ENCODE assay signal across 1 cellular context in genomic region chr12:115035536-115036107, GRCh38.
TF ChIP-seq lines count a peak whose summit lies in the region.

No MANE protein-coding gene starts in this region.

TF ChIP-seq in WTC11, 78 proteins besides CTCF, POLR2A, EP300 and RAD21 (continued from another document):
- TF ChIP-seq HMGA2 (CRISPR knock-in tag; IDR thresholded peaks at IDR 0.05) (no peak), TEAD1 (CRISPR knock-in tag; IDR thresholded peaks at IDR 0.05) (no peak), ZBTB21 (CRISPR knock-in tag; IDR thresholded peaks at IDR 0.05; ENCODE audit: borderline replicate concordance) (no peak), SMAD4 (CRISPR knock-in tag; IDR thresholded peaks at IDR 0.05) (no peak), ZNF671 (CRISPR knock-in tag; IDR thresholded peaks at IDR 0.05) (no peak)
